In the genomic region with DNA sequence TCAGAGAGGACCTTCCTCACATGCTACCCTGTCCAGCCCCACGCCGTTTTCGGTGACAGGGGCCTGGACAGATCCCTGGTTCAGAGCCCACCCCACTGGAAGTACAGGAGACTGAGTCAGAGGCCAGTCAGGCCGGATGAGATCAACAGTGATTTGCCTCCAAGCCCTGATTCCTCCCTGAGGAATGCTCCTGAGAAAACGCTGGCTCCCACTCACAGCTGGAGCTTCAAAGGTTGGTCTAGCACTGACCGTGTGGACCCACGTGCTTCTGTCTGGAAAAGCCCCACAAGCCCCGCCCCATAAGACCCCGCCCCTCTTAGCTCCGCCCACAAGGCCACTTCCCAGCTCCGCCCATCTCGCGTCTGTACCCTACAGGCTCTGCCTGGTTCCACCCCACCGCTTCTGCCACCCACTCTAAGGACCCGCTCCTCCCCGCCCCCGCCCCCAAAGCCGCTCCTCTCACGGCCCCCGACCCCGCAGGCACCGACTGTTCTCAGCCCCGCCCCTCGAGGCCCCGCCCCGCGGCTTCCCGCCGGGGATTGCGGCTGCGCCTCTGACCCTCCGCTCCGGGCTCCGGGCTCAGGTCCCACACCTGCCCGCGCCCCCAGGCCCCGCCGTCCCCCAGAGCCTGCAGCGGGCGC, we compare ENCODE assay signal across 10 cellular contexts.
A peak's percentile ranks its signal among the peaks of the same experiment; 100 is the strongest.
DNase-seq lines count a peak whose midpoint lies in the region; ATAC-seq and TF ChIP-seq lines count a peak whose summit lies in the region.
"Had no signal": no experiment of that assay in that cellular context is flagged by ENCODE, and none has a peak within 500 bp of the region (broad histone marks: within the 10 kb centered on the region; RNA-seq: fewer than 3 reads in every experiment).

No MANE protein-coding gene starts in this region.

- no peak for ATAC-seq in GM21528 (IDR thresholded peaks at IDR 0.05; ENCODE audit: low FRiP score, unreplicated experiment)
- no peak for ATAC-seq in GM19452 (IDR thresholded peaks at IDR 0.05; ENCODE audit: unreplicated experiment)
- ATAC-seq: right cardiac atrium had no signal

- H3K27ac ChIP-seq in breast epithelium: no peak overlapping the region

- CTCF ChIA-PET in MCF 10A (lab: Yijun Ruan, JAX): interaction anchor here (1.0 kb wide), 1 partner anchor 16 kb away, joined by 3 read pairs; no protein-coding TSS in a partner anchor

- no peak overlapping the region for H3K4me3 ChIP-seq in breast epithelium
- no peak overlapping the region for H3K4me3 ChIP-seq in foreskin fibroblast (ENCODE audit: low read depth in 1 of 2, low read length in 2 of 2)

- DNase-seq in MCF 10A (ENCODE audit: unreplicated experiment): peak; percentile 4
- no peak for DNase-seq in breast epithelium (ENCODE audit: low spot score in 2 of 2)
- DNase-seq in SK-MEL-5 (ENCODE audit: low read depth, low spot score): peak; percentile 57
- DNase-seq in foreskin fibroblast: peak; percentile 71 to 82
- no peak for DNase-seq in activated T-helper 2 cell treated with anti-CD3 and anti-CD28 coated beads, Interferon-gamma antibody, Interleukin-2, Interleukin-4, amounts not matched to agents 10 μg/mL and 5 μg/mL and 100 μg/mL, durations not matched to agents 14 hours and 24 hours and 36 hours (ENCODE audit: low spot score)

- H3K9me3 Mint-ChIP-seq in MCF 10A (ENCODE audit: unreplicated experiment): peaks cover 7% of the 10 kb centered on the region
- H3K9me3 Mint-ChIP-seq in stimulated activated naive CD8-positive, alpha-beta T cell treated with anti-CD3 and anti-CD28 coated beads, Interleukin-15, Interleukin-2, amounts not matched to agents 100 ng/mL and 50 ng/mL, for 24 hours: peaks cover 6% of the 10 kb centered on the region
- no peaks in the 10 kb centered on the region for H3K9me3 Mint-ChIP-seq in activated T-helper 2 cell treated with anti-CD3 and anti-CD28 coated beads, Interferon-gamma antibody, Interleukin-2, Interleukin-4, amounts not matched to agents 10 μg/mL and 5 μg/mL and 100 μg/mL, durations not matched to agents 14 hours and 24 hours and 36 hours
- H3K9me3 Mint-ChIP-seq: dendritic cell treated with granulocyte-macrophage colony-stimulating factor and Interleukin-4, amounts not matched to agents 40 ng/mL and 50 ng/mL, for 4 days had no signal

- H3K4me3 Mint-ChIP-seq in MCF 10A (ENCODE audit: unreplicated experiment): no peak overlapping the region
- H3K4me3 Mint-ChIP-seq in stimulated activated naive CD8-positive, alpha-beta T cell treated with anti-CD3 and anti-CD28 coated beads, Interleukin-15, Interleukin-2, amounts not matched to agents 100 ng/mL and 50 ng/mL, for 24 hours: peak overlapping the region; percentile 30
- H3K4me3 Mint-ChIP-seq in activated T-helper 2 cell treated with anti-CD3 and anti-CD28 coated beads, Interferon-gamma antibody, Interleukin-2, Interleukin-4, amounts not matched to agents 10 μg/mL and 5 μg/mL and 100 μg/mL, durations not matched to agents 14 hours and 24 hours and 36 hours (ENCODE audit: low read depth): no peak overlapping the region
- H3K4me3 Mint-ChIP-seq: dendritic cell treated with granulocyte-macrophage colony-stimulating factor and Interleukin-4, amounts not matched to agents 40 ng/mL and 50 ng/mL, for 4 days had no signal

- H3K27ac Mint-ChIP-seq in MCF 10A (ENCODE audit: low read depth, unreplicated experiment): no peak overlapping the region
- no peak overlapping the region for H3K27ac Mint-ChIP-seq in stimulated activated naive CD8-positive, alpha-beta T cell treated with anti-CD3 and anti-CD28 coated beads, Interleukin-15, Interleukin-2, amounts not matched to agents 100 ng/mL and 50 ng/mL, for 24 hours
- no peak overlapping the region for H3K27ac Mint-ChIP-seq in activated T-helper 2 cell treated with anti-CD3 and anti-CD28 coated beads, Interferon-gamma antibody, Interleukin-2, Interleukin-4, amounts not matched to agents 10 μg/mL and 5 μg/mL and 100 μg/mL, durations not matched to agents 14 hours and 24 hours and 36 hours
- H3K27ac Mint-ChIP-seq: dendritic cell treated with granulocyte-macrophage colony-stimulating factor and Interleukin-4, amounts not matched to agents 40 ng/mL and 50 ng/mL, for 4 days had no signal

- no TSS peak for BruUV-seq in MCF 10A (replicated peaks; lab: Mats Ljungman, UMichigan)

- no peak for TF ChIP-seq POLR2A in breast epithelium (IDR thresholded peaks at IDR 0.05)

- in situ Hi-C loops in SK-MEL-5 (cut with HindIII; ENCODE audit: low pct_unique_long_range_greater_than_20kb, low sequenced_read_pairs): no loop called here

- no peaks in the 10 kb centered on the region for H3K4me1 ChIP-seq in breast epithelium

- POLR2A ChIA-PET in MCF 10A (lab: Yijun Ruan, JAX): no interaction called here

- H3K4me1 Mint-ChIP-seq in MCF 10A (ENCODE audit: insufficient read depth, unreplicated experiment): no peaks in the 10 kb centered on the region
- H3K4me1 Mint-ChIP-seq in stimulated activated naive CD8-positive, alpha-beta T cell treated with anti-CD3 and anti-CD28 coated beads, Interleukin-15, Interleukin-2, amounts not matched to agents 100 ng/mL and 50 ng/mL, for 24 hours (ENCODE audit: low read depth): peaks cover 6% of the 10 kb centered on the region
- no peaks in the 10 kb centered on the region for H3K4me1 Mint-ChIP-seq in activated T-helper 2 cell treated with anti-CD3 and anti-CD28 coated beads, Interferon-gamma antibody, Interleukin-2, Interleukin-4, amounts not matched to agents 10 μg/mL and 5 μg/mL and 100 μg/mL, durations not matched to agents 14 hours and 24 hours and 36 hours (ENCODE audit: low read depth)

- H3K27me3 Mint-ChIP-seq in MCF 10A (ENCODE audit: insufficient read depth, unreplicated experiment): peaks cover 24% of the 10 kb centered on the region
- H3K27me3 Mint-ChIP-seq in stimulated activated naive CD8-positive, alpha-beta T cell treated with anti-CD3 and anti-CD28 coated beads, Interleukin-15, Interleukin-2, amounts not matched to agents 100 ng/mL and 50 ng/mL, for 24 hours: peaks cover 37% of the 10 kb centered on the region
- H3K27me3 Mint-ChIP-seq in activated T-helper 2 cell treated with anti-CD3 and anti-CD28 coated beads, Interferon-gamma antibody, Interleukin-2, Interleukin-4, amounts not matched to agents 10 μg/mL and 5 μg/mL and 100 μg/mL, durations not matched to agents 14 hours and 24 hours and 36 hours (ENCODE audit: low read depth): peaks cover 18% of the 10 kb centered on the region

- TF ChIP-seq CTCF in MCF 10A (IDR thresholded peaks at IDR 0.05; ENCODE audit: unreplicated experiment) (no peak), breast epithelium (IDR thresholded peaks at IDR 0.05) (no peak), foreskin fibroblast (IDR thresholded peaks at IDR 0.05; ENCODE audit: low read depth, low read length) (no peak)

- H3K36me3 ChIP-seq in breast epithelium: no peaks in the 10 kb centered on the region

- H3K27me3 ChIP-seq in breast epithelium: peaks cover 5 to 84% of the 10 kb centered on the region in 2 donors

- no peaks in the 10 kb centered on the region for H3K36me3 Mint-ChIP-seq in MCF 10A (ENCODE audit: insufficient read depth, unreplicated experiment)
- H3K36me3 Mint-ChIP-seq in stimulated activated naive CD8-positive, alpha-beta T cell treated with anti-CD3 and anti-CD28 coated beads, Interleukin-15, Interleukin-2, amounts not matched to agents 100 ng/mL and 50 ng/mL, for 24 hours (ENCODE audit: low read depth): no peaks in the 10 kb centered on the region
- no peaks in the 10 kb centered on the region for H3K36me3 Mint-ChIP-seq in activated T-helper 2 cell treated with anti-CD3 and anti-CD28 coated beads, Interferon-gamma antibody, Interleukin-2, Interleukin-4, amounts not matched to agents 10 μg/mL and 5 μg/mL and 100 μg/mL, durations not matched to agents 14 hours and 24 hours and 36 hours (ENCODE audit: low read depth)

- intact Hi-C loops in MCF 10A (cut with micrococcal nuclease): no loop called here
- intact Hi-C loops in breast epithelium (cut with DNase I; ENCODE audit: low total_unique reads): loop anchor here (5.0 kb wide), 1 partner anchor 861 kb away; no protein-coding TSS in a partner anchor
- intact Hi-C loops in activated T-helper 2 cell treated with anti-CD3 and anti-CD28 coated beads, Interferon-gamma antibody, Interleukin-2, Interleukin-4, amounts not matched to agents 10 μg/mL and 5 μg/mL and 100 μg/mL, durations not matched to agents 14 hours and 24 hours and 36 hours (cut with micrococcal nuclease): no loop called here

- peaks cover 4 to 17% of the 10 kb centered on the region in 2 donors for H3K9me3 ChIP-seq in breast epithelium

Comparison
In these comparisons a context has a peak if more than half of its experiments do, and no peak if none do; other contexts are left out.
1. DNase-seq: peak in MCF 10A (single experiment), SK-MEL-5 (single experiment) and foreskin fibroblast (2 of 2); none in breast epithelium (0 of 2) and activated T-helper 2 cell treated with anti-CD3 and anti-CD28 coated beads, Interferon-gamma antibody, Interleukin-2, Interleukin-4, amounts not matched to agents 10 μg/mL and 5 μg/mL and 100 μg/mL, durations not matched to agents 14 hours and 24 hours and 36 hours (single experiment).